In genomic region chr3:33430061-33430460, GRCh38 we compare ENCODE assay signal across 1 cellular context.
TF ChIP-seq lines count a peak whose summit lies in the region.

No MANE protein-coding gene starts in this region.

TF ChIP-seq in IMR-90, 13 proteins besides CTCF, POLR2A, EP300 and RAD21 (continued from another document):
- TF ChIP-seq NFE2L2 (IDR thresholded peaks at IDR 0.05; ENCODE audit: low read depth, low read length), result no peak
- no peak for TF ChIP-seq ELK1 (IDR thresholded peaks at IDR 0.05; ENCODE audit: borderline replicate concordance, low read depth, low read length)
- no peak for TF ChIP-seq RCOR1 (IDR thresholded peaks at IDR 0.05; ENCODE audit: insufficient replicate concordance, low read length)
- TF ChIP-seq RFX5 (IDR thresholded peaks at IDR 0.05; ENCODE audit: low read depth, low read length), result no peak
- no peak for TF ChIP-seq FOS (IDR thresholded peaks at IDR 0.05; ENCODE audit: low read depth, low read length)
- no peak for TF ChIP-seq CHD1 (IDR thresholded peaks at IDR 0.05; ENCODE audit: low read depth, low read length)
- no peak for TF ChIP-seq BHLHE40 (IDR thresholded peaks at IDR 0.05; ENCODE audit: low read depth, low read length)
